Comparison of ENCODE assay signal across 8 cellular contexts in genomic region chr14:24080888-24081738, GRCh38. TPM values are rescaled to one million over a fixed set of nuclear protein-coding genes. Genes with fewer than 3 reads are reported as not detected.
DNase-seq lines count a peak whose midpoint lies in the region; ATAC-seq lines count a peak whose summit lies in the region.

No MANE protein-coding gene starts in this region.

- H3K4me3 Mint-ChIP-seq in activated CD4-positive, alpha-beta memory T cell treated with anti-CD3 and anti-CD28 coated beads for 36 hours = peak overlapping the region; percentile 72

- POLR2A ChIA-PET in activated CD4-positive, alpha-beta memory T cell treated with anti-CD3 and anti-CD28 coated beads for 36 hours (lab: Charles Lee) = interaction anchor here (0.6 to 3.8 kb wide), 9 partner anchors 9 to 229 kb away, joined by 3 to 30 read pairs (median 4); partner anchors contain the start of genes CARMIL3, DCAF11, NRL and PCK2

- H3K27ac ChIP-seq in ACC112 (ENCODE audit: low read depth, low read length) (no peak overlapping the region), ectodermal cell (ENCODE audit: insufficient read depth, low read depth, low read length, poor library complexity, severe bottlenecking) (no peak overlapping the region), mesodermal cell (ENCODE audit: low read depth, low read length, severe bottlenecking) (no peak overlapping the region)

- peaks cover 49% of the 10 kb centered on the region for H3K27me3 ChIP-seq in ACC112 (ENCODE audit: insufficient read depth, low read length)
- peaks cover 43% of the 10 kb centered on the region for H3K27me3 ChIP-seq in ectodermal cell (ENCODE audit: control insufficient read depth, insufficient read depth, low read length, poor library complexity, severe bottlenecking)

- no peaks in the 10 kb centered on the region for H3K79me2 ChIP-seq in ACC112 (ENCODE audit: control insufficient read depth, insufficient read depth, low read length, unreplicated experiment)

- ATAC-seq in GM18519 (IDR thresholded peaks at IDR 0.05; ENCODE audit: low FRiP score, unreplicated experiment) (peak; percentile 70), HG02981 (IDR thresholded peaks at IDR 0.05; ENCODE audit: unreplicated experiment) (peak; percentile 86)

- peak; percentile 61 for DNase-seq in NCI-H2227 treated with DMSO at 0.1 percent for 48 hours (lab: John Stamatoyannopoulos, UW)
- peak; percentile 85 for DNase-seq in activated CD4-positive, alpha-beta memory T cell treated with anti-CD3 and anti-CD28 coated beads for 36 hours
- peak; percentile 34 for DNase-seq in stimulated activated CD8-positive, alpha-beta memory T cell treated with anti-CD3 and anti-CD28 coated beads, Interleukin-15, amount 100 ng/mL, for 24 hours (ENCODE audit: low read depth)

- no peaks in the 10 kb centered on the region for H3K36me3 Mint-ChIP-seq in activated CD4-positive, alpha-beta memory T cell treated with anti-CD3 and anti-CD28 coated beads for 36 hours

- H3K4me3 ChIP-seq in ACC112 (ENCODE audit: low read depth, low read length) = peak overlapping the region; percentile 83
- peak overlapping the region; percentile 51 for H3K4me3 ChIP-seq in ectodermal cell (ENCODE audit: insufficient read depth, low read depth, low read length)
- peak overlapping the region; percentile 42 for H3K4me3 ChIP-seq in mesodermal cell (ENCODE audit: extremely low read depth, insufficient read depth, low read length, poor library complexity, severe bottlenecking)

- intact Hi-C loops in activated CD4-positive, alpha-beta memory T cell treated with anti-CD3 and anti-CD28 coated beads for 36 hours (cut with micrococcal nuclease) = loop anchor here (1.0 kb wide), 1 partner anchor 13 kb away; the partner anchor contains the start of gene PCK2

- H3K9me3 ChIP-seq in ectodermal cell (ENCODE audit: control insufficient read depth, low read length) (no peaks in the 10 kb centered on the region), mesodermal cell (ENCODE audit: control insufficient read depth, low read length) (no peaks in the 10 kb centered on the region)

- CTCF ChIA-PET in activated CD4-positive, alpha-beta memory T cell treated with anti-CD3 and anti-CD28 coated beads for 36 hours (lab: Charles Lee) = interaction anchor here (0.8 to 6.1 kb wide), 12 partner anchors 11 to 166 kb away, joined by 3 to 93 read pairs (median 7); partner anchors contain the start of genes CPNE6, IRF9 and PCK2

- WGBS in ectodermal cell, 2 experiments = 0% methylated on average over 74 of the region's 74 CpGs
- WGBS in mesodermal cell (ENCODE audit: insufficient coverage in 2 of 2), 2 experiments = 0 to 1% methylated on average over 54 to 62 of the region's 74 CpGs

- H3K4me1 ChIP-seq in ACC112 (ENCODE audit: control insufficient read depth, insufficient read depth, low read length, unreplicated experiment) (peaks cover 4% of the 10 kb centered on the region), ectodermal cell (ENCODE audit: control insufficient read depth, insufficient read depth, low read length) (peaks cover 33% of the 10 kb centered on the region), mesodermal cell (ENCODE audit: control insufficient read depth, insufficient read depth, low read length, poor library complexity, severe bottlenecking) (peaks cover 5% of the 10 kb centered on the region)

- H3K9me3 Mint-ChIP-seq in activated CD4-positive, alpha-beta memory T cell treated with anti-CD3 and anti-CD28 coated beads for 36 hours = no peaks in the 10 kb centered on the region

- peak overlapping the region; percentile 49 for H3K27ac Mint-ChIP-seq in activated CD4-positive, alpha-beta memory T cell treated with anti-CD3 and anti-CD28 coated beads for 36 hours

- H2AFZ ChIP-seq in ACC112 (ENCODE audit: low read length, unreplicated experiment) = peak overlapping the region; percentile 86

- H3K36me3 ChIP-seq in ACC112 (ENCODE audit: insufficient read depth, low read length) = no peaks in the 10 kb centered on the region
- no peaks in the 10 kb centered on the region for H3K36me3 ChIP-seq in ectodermal cell (ENCODE audit: control insufficient read depth, insufficient read depth, low read length)
- H3K36me3 ChIP-seq in mesodermal cell (ENCODE audit: control insufficient read depth, insufficient read depth, low read length) = no peaks in the 10 kb centered on the region

- no peaks in the 10 kb centered on the region for H3K27me3 Mint-ChIP-seq in activated CD4-positive, alpha-beta memory T cell treated with anti-CD3 and anti-CD28 coated beads for 36 hours

- peaks cover 16% of the 10 kb centered on the region for H3K4me1 Mint-ChIP-seq in activated CD4-positive, alpha-beta memory T cell treated with anti-CD3 and anti-CD28 coated beads for 36 hours (ENCODE audit: low read depth)

RNA-seq across cellular contexts. Expression of gene CPNE6, which starts 9.8 kb away (rescaled TPM):
- total RNA-seq in activated CD4-positive, alpha-beta memory T cell treated with anti-CD3 and anti-CD28 coated beads for 36 hours = not detected
- not detected for polyA plus RNA-seq in ectodermal cell (2013, experiment 1 of 4)
- not detected for polyA plus RNA-seq in ectodermal cell (2013, experiment 2 of 4)
- not detected for polyA plus RNA-seq in ectodermal cell (2013, experiment 3 of 4)
- not detected for polyA plus RNA-seq in ectodermal cell (2013, experiment 4 of 4)
- not detected for polyA plus RNA-seq in mesodermal cell (2013, experiment 1 of 2)
- polyA plus RNA-seq in mesodermal cell (2013, experiment 2 of 2) = not detected

RNA-seq across cellular contexts. Expression of gene PCK2, which starts 13.0 kb away (rescaled TPM):
- total RNA-seq in activated CD4-positive, alpha-beta memory T cell treated with anti-CD3 and anti-CD28 coated beads for 36 hours = 100 to 1,000 TPM; 118 to 125 TPM
- polyA plus RNA-seq in ectodermal cell (2013, experiment 1 of 4) = 12.9 TPM
- 12.0 TPM for polyA plus RNA-seq in ectodermal cell (2013, experiment 2 of 4)
- polyA plus RNA-seq in ectodermal cell (2013, experiment 3 of 4) = 12.2 TPM
- 12.8 TPM for polyA plus RNA-seq in ectodermal cell (2013, experiment 4 of 4)
- 40.7 TPM for polyA plus RNA-seq in mesodermal cell (2013, experiment 1 of 2)
- polyA plus RNA-seq in mesodermal cell (2013, experiment 2 of 2) = 39.1 TPM

RNA-seq across cellular contexts. Expression of gene CARMIL3, which starts 29.3 kb away (rescaled TPM):
- total RNA-seq in activated CD4-positive, alpha-beta memory T cell treated with anti-CD3 and anti-CD28 coated beads for 36 hours = under 1 TPM; 0.75 to 1.00 TPM
- polyA plus RNA-seq in ectodermal cell (2013, experiment 1 of 4) = 2.8 TPM
- 1.9 TPM for polyA plus RNA-seq in ectodermal cell (2013, experiment 2 of 4)
- 1.9 TPM for polyA plus RNA-seq in ectodermal cell (2013, experiment 3 of 4)
- polyA plus RNA-seq in ectodermal cell (2013, experiment 4 of 4) = 2.2 TPM
- 1.8 TPM for polyA plus RNA-seq in mesodermal cell (2013, experiment 1 of 2)
- 0.51 TPM for polyA plus RNA-seq in mesodermal cell (2013, experiment 2 of 2)

RNA-seq across cellular contexts. Expression of gene DCAF11, which starts 33.5 kb away (rescaled TPM):
- 10 to 100 TPM; 85.6 to 91.8 TPM for total RNA-seq in activated CD4-positive, alpha-beta memory T cell treated with anti-CD3 and anti-CD28 coated beads for 36 hours
- 67.7 TPM for polyA plus RNA-seq in ectodermal cell (2013, experiment 1 of 4)
- polyA plus RNA-seq in ectodermal cell (2013, experiment 2 of 4) = 65.2 TPM
- polyA plus RNA-seq in ectodermal cell (2013, experiment 3 of 4) = 46.1 TPM
- 50.7 TPM for polyA plus RNA-seq in ectodermal cell (2013, experiment 4 of 4)
- 28.2 TPM for polyA plus RNA-seq in mesodermal cell (2013, experiment 1 of 2)
- polyA plus RNA-seq in mesodermal cell (2013, experiment 2 of 2) = 30.7 TPM

RNA-seq across cellular contexts. Expression of gene NRL, which starts 33.6 kb away (rescaled TPM):
- 1 to 10 TPM; 1.2 to 1.9 TPM for total RNA-seq in activated CD4-positive, alpha-beta memory T cell treated with anti-CD3 and anti-CD28 coated beads for 36 hours
- polyA plus RNA-seq in ectodermal cell (2013, experiment 1 of 4) = 0.93 TPM
- 0.64 TPM for polyA plus RNA-seq in ectodermal cell (2013, experiment 2 of 4)
- 0.75 TPM for polyA plus RNA-seq in ectodermal cell (2013, experiment 3 of 4)
- 0.73 TPM for polyA plus RNA-seq in ectodermal cell (2013, experiment 4 of 4)
- polyA plus RNA-seq in mesodermal cell (2013, experiment 1 of 2) = 0.66 TPM
- 0.66 TPM for polyA plus RNA-seq in mesodermal cell (2013, experiment 2 of 2)

Comparison
In these comparisons a context has a peak if more than half of its experiments do, and no peak if none do; other contexts are left out.
1. DNase-seq: peak in every context shown above with its lines; median percentile 85 in activated CD4-positive, alpha-beta memory T cell treated with anti-CD3 and anti-CD28 coated beads for 36 hours; 61 in NCI-H2227 treated with DMSO at 0.1 percent for 48 hours; 34 in stimulated activated CD8-positive, alpha-beta memory T cell treated with anti-CD3 and anti-CD28 coated beads, Interleukin-15, amount 100 ng/mL, for 24 hours.